ENCODE assay signal across 26 cellular contexts in the genomic region with DNA sequence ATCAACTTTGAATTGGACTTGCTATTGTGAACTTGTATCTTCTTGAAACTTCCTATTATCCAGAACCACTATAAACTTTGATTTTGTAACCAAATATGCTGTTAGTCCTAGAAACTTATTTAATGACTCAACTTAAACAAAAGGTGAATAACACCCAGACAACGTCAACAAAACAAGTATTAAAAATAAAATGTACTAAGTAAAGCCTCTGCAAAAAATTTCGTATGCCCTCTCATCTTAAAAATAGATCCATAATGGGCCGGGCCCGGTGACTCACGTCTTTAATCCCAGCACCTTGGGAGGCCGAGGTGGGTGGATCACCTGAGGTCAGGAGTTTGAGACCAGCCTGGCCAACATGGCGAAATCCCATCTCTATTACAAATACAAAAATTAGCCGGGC.
"Had no signal": no experiment of that assay in that cellular context is flagged by ENCODE, and none has a peak within 500 bp of the region (broad histone marks: within the 10 kb centered on the region; RNA-seq: fewer than 3 reads in every experiment).

No MANE protein-coding gene starts in this region.

- FAIRE-seq: kidney had no signal

- H3K4me3 Mint-ChIP-seq: immature natural killer cell; memory B cell; naive thymus-derived CD4-positive, alpha-beta T cell; natural killer cell treated with Interleukin-12 subunit alpha and Interleukin-12 subunit beta and Interleukin-15 and Interleukin-18, amount 100 ng/mL, for 72 hours; stimulated activated memory B cell treated with anti-CD40 and anti-IgM and Interleukin-4, amounts not matched to agents 10 μg/mL and 1 μg/mL and 100 μg/mL, for 72 hours; stimulated activated naive CD8-positive, alpha-beta T cell treated with anti-CD3 and anti-CD28 coated beads, Interleukin-15, amount 100 ng/mL, for 72 hours; type B pancreatic cell had no signal

- H3K4me1 Mint-ChIP-seq: immature natural killer cell; memory B cell; stimulated activated memory B cell treated with anti-CD40 and anti-IgM and Interleukin-4, amounts not matched to agents 10 μg/mL and 1 μg/mL and 100 μg/mL, for 72 hours had no signal

- H3K4me3 ChIP-seq: left ventricle myocardium inferior, lung, mucosa of descending colon, ovary, right atrium auricular region, right lobe of liver, smooth muscle cell, tibial nerve, vagina had no signal

- H3K9me3 Mint-ChIP-seq: immature natural killer cell; memory B cell; naive thymus-derived CD4-positive, alpha-beta T cell; natural killer cell treated with Interleukin-12 subunit alpha and Interleukin-12 subunit beta and Interleukin-15 and Interleukin-18, amount 100 ng/mL, for 72 hours; stimulated activated memory B cell treated with anti-CD40 and anti-IgM and Interleukin-4, amounts not matched to agents 10 μg/mL and 1 μg/mL and 100 μg/mL, for 72 hours; stimulated activated naive CD8-positive, alpha-beta T cell treated with anti-CD3 and anti-CD28 coated beads, Interleukin-15, amount 100 ng/mL, for 72 hours; type B pancreatic cell had no signal

- ATAC-seq: left colon; mucosa of descending colon; naive thymus-derived CD4-positive, alpha-beta T cell; natural killer cell treated with Interleukin-12 subunit alpha and Interleukin-12 subunit beta and Interleukin-15 and Interleukin-18, amount 100 ng/mL, for 72 hours; right lobe of liver; stimulated activated memory B cell treated with anti-CD40 and anti-IgM and Interleukin-4, amounts not matched to agents 10 μg/mL and 1 μg/mL and 100 μg/mL, for 72 hours; stimulated activated naive CD8-positive, alpha-beta T cell treated with anti-CD3 and anti-CD28 coated beads, Interleukin-15, amount 100 ng/mL, for 72 hours had no signal

- H3K9me3 ChIP-seq: left ventricle myocardium inferior, mucosa of descending colon, ovary, right atrium auricular region, right lobe of liver, tibial nerve, vagina had no signal

- H3K36me3 ChIP-seq: ovary had no signal

- DNase-seq: immature natural killer cell; kidney; left colon; left ventricle myocardium inferior; midbrain; mucosa of descending colon; naive thymus-derived CD4-positive, alpha-beta T cell; ovary; right lobe of liver; stimulated activated CD4-positive, alpha-beta T cell treated with anti-CD3 and anti-CD28 coated beads, Interleukin-1b, Interleukin-23, amount 100 ng/mL, for 48 hours; stimulated activated CD4-positive, alpha-beta T cell treated with anti-CD3 and anti-CD28 coated beads, Interleukin-2, amount 100 ng/mL, for 48 hours; stimulated activated CD4-positive, alpha-beta T cell treated with anti-CD3 and anti-CD28 coated beads, Interleukin-4, amount 100 ng/mL, for 4 hours; stimulated activated CD8-positive, alpha-beta memory T cell treated with anti-CD3 and anti-CD28 coated beads, Interleukin-4, amount 100 ng/mL, for 48 hours; stimulated activated naive CD4-positive, alpha-beta T cell treated with Interleukin-2 at 50 U/mL for 16 hours; stimulated activated naive CD8-positive, alpha-beta T cell treated with anti-CD3 and anti-CD28 coated beads, Interleukin-15, amount 100 ng/mL, for 72 hours; substantia nigra had no signal

- H3K4me2 ChIP-seq: smooth muscle cell had no signal

- H3K27ac Mint-ChIP-seq: memory B cell; natural killer cell treated with Interleukin-12 subunit alpha and Interleukin-12 subunit beta and Interleukin-15 and Interleukin-18, amount 100 ng/mL, for 72 hours; progenitor cell of endocrine pancreas; stimulated activated memory B cell treated with anti-CD40 and anti-IgM and Interleukin-4, amounts not matched to agents 10 μg/mL and 1 μg/mL and 100 μg/mL, for 72 hours; type B pancreatic cell had no signal

- H3K4me1 ChIP-seq: left ventricle myocardium inferior, right atrium auricular region, right lobe of liver, tibial nerve had no signal

- H3K27me3 Mint-ChIP-seq: memory B cell; naive thymus-derived CD4-positive, alpha-beta T cell; natural killer cell treated with Interleukin-12 subunit alpha and Interleukin-12 subunit beta and Interleukin-15 and Interleukin-18, amount 100 ng/mL, for 72 hours; progenitor cell of endocrine pancreas; stimulated activated memory B cell treated with anti-CD40 and anti-IgM and Interleukin-4, amounts not matched to agents 10 μg/mL and 1 μg/mL and 100 μg/mL, for 72 hours; stimulated activated naive CD8-positive, alpha-beta T cell treated with anti-CD3 and anti-CD28 coated beads, Interleukin-15, amount 100 ng/mL, for 72 hours; type B pancreatic cell had no signal

- H3K27ac ChIP-seq: left ventricle myocardium inferior, ovary, right atrium auricular region, right lobe of liver, tibial nerve, vagina had no signal

- H3K27me3 ChIP-seq: ovary, right atrium auricular region, right lobe of liver, tibial nerve, vagina had no signal
